Comparison of ENCODE assay signal across 27 cellular contexts in genomic region chr4:120819816-120820437, GRCh38.
A peak's percentile ranks its signal among the peaks of the same experiment; 100 is the strongest.
DNase-seq lines count a peak whose midpoint lies in the region; ATAC-seq and TF ChIP-seq lines count a peak whose summit lies in the region.
"Had no signal": no experiment of that assay in that cellular context is flagged by ENCODE, and none has a peak within 500 bp of the region (broad histone marks: within the 10 kb centered on the region; RNA-seq: fewer than 3 reads in every experiment).

No MANE protein-coding gene starts in this region.

- TF ChIP-seq CTCF in OCI-LY1 (IDR thresholded peaks at IDR 0.05; ENCODE audit: low read length) = no peak

- no peak overlapping the region for H3K4me3 ChIP-seq in OCI-LY1 (ENCODE audit: low read depth, low read length, poor library complexity, severe bottlenecking)
- H3K4me3 ChIP-seq: ascending aorta, heart right ventricle, K562, left lung, MG63, SK-N-MC, upper lobe of left lung had no signal

- no peak overlapping the region for H3K9ac ChIP-seq in OCI-LY1 (ENCODE audit: low read length)

- H3K4me1 Mint-ChIP-seq in activated T-cell treated with anti-CD3 and anti-CD28 coated beads, Interleukin-2, amount 50 U/mL, for 4 hours (ENCODE audit: low read depth) = peaks cover 5% of the 10 kb centered on the region

- no peaks in the 10 kb centered on the region for H3K36me3 ChIP-seq in OCI-LY1 (ENCODE audit: insufficient read depth, low read length)
- H3K36me3 ChIP-seq: left lung, MG63, upper lobe of left lung, WERI-Rb-1 had no signal

- no peaks in the 10 kb centered on the region for H3F3A ChIP-seq in OCI-LY1 (ENCODE audit: insufficient read depth, low read length)

- H2AFZ ChIP-seq in OCI-LY1 (ENCODE audit: low read length) = peak overlapping the region; percentile 48; the same call in 1 of the 2 replicates

- H3K27me3 Mint-ChIP-seq in activated T-cell treated with anti-CD3 and anti-CD28 coated beads, Interleukin-2, amount 50 U/mL, for 4 hours (ENCODE audit: low read depth) = no peaks in the 10 kb centered on the region
- H3K27me3 Mint-ChIP-seq: activated T-cell treated with anti-CD3 and anti-CD28 coated beads, Interleukin-2, amount 50 U/mL, for 24 hours; CD8-positive, alpha-beta memory T cell had no signal

- ATAC-seq in activated T-cell treated with anti-CD3 and anti-CD28 coated beads, Interleukin-2, amount 50 U/mL, for 4 hours = peak; percentile 75 to 78
- ATAC-seq in GM18870 (IDR thresholded peaks at IDR 0.05; ENCODE audit: unreplicated experiment) (peak; percentile 74), HG02870 (IDR thresholded peaks at IDR 0.05; ENCODE audit: unreplicated experiment) (peak; percentile 88)
- ATAC-seq: K562, left lung, sciatic nerve had no signal

- H3K4me2 ChIP-seq in OCI-LY1 (ENCODE audit: low read length) = peak overlapping the region; percentile 8; the same call in 1 of the 2 replicates

- no peaks in the 10 kb centered on the region for H3K9me3 ChIP-seq in OCI-LY1 (ENCODE audit: low read length)
- H3K9me3 ChIP-seq: ascending aorta, heart right ventricle, left lung, MG63, upper lobe of left lung had no signal

- no peaks in the 10 kb centered on the region for H3K9me2 ChIP-seq in OCI-LY1 (ENCODE audit: low read depth, low read length)

- no peak for DNase-seq in activated T-cell treated with anti-CD3 and anti-CD28 coated beads, Interleukin-2, amount 50 U/mL, for 4 hours
- DNase-seq in activated T-cell treated with anti-CD3 and anti-CD28 coated beads for 4 hours (no peak), hepatic stellate cell (ENCODE audit: low spot score) (no peak), GM19240 (ENCODE audit: insufficient read length, low spot score) (no peak), GDM1 (lab: John Stamatoyannopoulos, UW) (no peak)
- DNase-seq: activated naive CD4-positive, alpha-beta T cell treated with anti-CD3 and anti-CD28 coated beads, Interleukin-2, amount 10 ng/mL, durations not matched to agents 7 days and 5 days; activated T-cell treated with anti-CD3 and anti-CD28 coated beads, Interleukin-2, amount 50 U/mL, for 24 hours; CD8-positive, alpha-beta memory T cell; central memory CD4-positive, alpha-beta T cell; dermis blood vessel endothelial cell; DMS153; HCEC 1CT; heart right ventricle; left lung; MG63; NCI-H1417 treated with DMSO at 0.1 percent for 48 hours; posterior cingulate gyrus; stimulated activated CD4-positive, alpha-beta T cell treated with anti-CD3 and anti-CD28 coated beads, Interleukin-15, amount 100 ng/mL, for 24 hours; WERI-Rb-1 had no signal

- peak overlapping the region; percentile 32 for H3K27ac ChIP-seq in OCI-LY1 (ENCODE audit: low read depth, low read length, poor library complexity, severe bottlenecking)
- H3K27ac ChIP-seq: ascending aorta, heart right ventricle, left lung, SK-N-MC, upper lobe of left lung, WERI-Rb-1 had no signal

- H3K36me3 Mint-ChIP-seq in activated T-cell treated with anti-CD3 and anti-CD28 coated beads, Interleukin-2, amount 50 U/mL, for 4 hours (ENCODE audit: insufficient read depth) = no peaks in the 10 kb centered on the region
- H3K36me3 Mint-ChIP-seq: activated naive CD4-positive, alpha-beta T cell treated with anti-CD3 and anti-CD28 coated beads, Interleukin-2, amount 10 ng/mL, durations not matched to agents 7 days and 5 days; CD8-positive, alpha-beta memory T cell had no signal

- no peak overlapping the region for H3K4me3 Mint-ChIP-seq in activated T-cell treated with anti-CD3 and anti-CD28 coated beads, Interleukin-2, amount 50 U/mL, for 4 hours
- H3K4me3 Mint-ChIP-seq: activated naive CD4-positive, alpha-beta T cell treated with anti-CD3 and anti-CD28 coated beads, Interleukin-2, amount 10 ng/mL, durations not matched to agents 7 days and 5 days; activated T-cell treated with anti-CD3 and anti-CD28 coated beads, Interleukin-2, amount 50 U/mL, for 24 hours; CD8-positive, alpha-beta memory T cell had no signal

- peaks cover 9% of the 10 kb centered on the region for H3K79me2 ChIP-seq in OCI-LY1 (ENCODE audit: insufficient read depth, low read length)

- peaks cover 41% of the 10 kb centered on the region for H3K4me1 ChIP-seq in OCI-LY1 (ENCODE audit: insufficient read depth, low read length, severe bottlenecking)
- H3K4me1 ChIP-seq: ascending aorta, upper lobe of left lung had no signal

- H3K9me3 Mint-ChIP-seq in activated T-cell treated with anti-CD3 and anti-CD28 coated beads, Interleukin-2, amount 50 U/mL, for 4 hours = no peaks in the 10 kb centered on the region
- H3K9me3 Mint-ChIP-seq: activated naive CD4-positive, alpha-beta T cell treated with anti-CD3 and anti-CD28 coated beads, Interleukin-2, amount 10 ng/mL, durations not matched to agents 7 days and 5 days; activated T-cell treated with anti-CD3 and anti-CD28 coated beads, Interleukin-2, amount 50 U/mL, for 24 hours; CD8-positive, alpha-beta memory T cell had no signal

- H3K27me3 ChIP-seq in OCI-LY1 (ENCODE audit: insufficient read depth, low read length) = no peaks in the 10 kb centered on the region
- H3K27me3 ChIP-seq: ascending aorta, heart right ventricle, left lung, MG63, upper lobe of left lung had no signal

- no peaks in the 10 kb centered on the region for H4K20me1 ChIP-seq in OCI-LY1 (ENCODE audit: insufficient read depth, low read length)
